In genomic region chr12:14884458-14884878, GRCh38 we compare ENCODE assay signal across 9 cellular contexts. TPM values are rescaled to one million over a fixed set of nuclear protein-coding genes. Genes with fewer than 3 reads are reported as not detected.
A peak's percentile ranks its signal among the peaks of the same experiment; 100 is the strongest.
DNase-seq lines count a peak whose midpoint lies in the region; ATAC-seq and TF ChIP-seq lines count a peak whose summit lies in the region.
"Had no signal": no experiment of that assay in that cellular context is flagged by ENCODE, and none has a peak within 500 bp of the region (broad histone marks: within the 10 kb centered on the region; RNA-seq: fewer than 3 reads in every experiment).

No MANE protein-coding gene starts in this region.

- no peaks in the 10 kb centered on the region for H3K9me3 ChIP-seq in CD8-positive, alpha-beta memory T cell (ENCODE audit: low read length)
- H3K9me3 ChIP-seq in RWPE2 (ENCODE audit: severe bottlenecking): no peaks in the 10 kb centered on the region
- H3K9me3 ChIP-seq in skeletal muscle tissue (ENCODE audit: control insufficient read depth in 3 of 3, low read length in 3 of 3): no peaks in the 10 kb centered on the region

- H3K9me3 Mint-ChIP-seq in CD8-positive, alpha-beta memory T cell: no peaks in the 10 kb centered on the region
- H3K9me3 Mint-ChIP-seq in activated naive CD4-positive, alpha-beta T cell treated with anti-CD3 and anti-CD28 coated beads, Interleukin-2, amount 10 ng/mL, durations not matched to agents 7 days and 5 days: peaks cover 3% of the 10 kb centered on the region

- H3K27me3 Mint-ChIP-seq in CD8-positive, alpha-beta memory T cell: peaks cover 15 to 34% of the 10 kb centered on the region in 2 donors
- peaks cover 41% of the 10 kb centered on the region for H3K27me3 Mint-ChIP-seq in activated naive CD4-positive, alpha-beta T cell treated with anti-CD3 and anti-CD28 coated beads, Interleukin-2, amount 10 ng/mL, durations not matched to agents 7 days and 5 days

- no peaks in the 10 kb centered on the region for H3K27me3 ChIP-seq in CD8-positive, alpha-beta memory T cell (ENCODE audit: insufficient read depth, low read length, poor library complexity, severe bottlenecking)
- H3K27me3 ChIP-seq in RWPE2 (ENCODE audit: insufficient read depth, poor library complexity, severe bottlenecking) (no peaks in the 10 kb centered on the region), skeletal muscle tissue (ENCODE audit: control insufficient read depth in 3 of 3, insufficient read depth in 3 of 3, low read length in 3 of 3) (no peaks in the 10 kb centered on the region)

- CTCF ChIA-PET in CD8-positive, alpha-beta memory T cell (lab: Charles Lee): interaction anchor here (0.7 to 1.0 kb wide), 2 partner anchors 12 to 39 kb away, joined by 3 to 5 read pairs; no protein-coding TSS in a partner anchor
- CTCF ChIA-PET in activated naive CD4-positive, alpha-beta T cell treated with anti-CD3 and anti-CD28 coated beads, Interleukin-2, amount 10 ng/mL, durations not matched to agents 7 days and 5 days (lab: Charles Lee): interaction anchor here (0.7 kb wide), 1 partner anchor 14 kb away, joined by 4 read pairs; no protein-coding TSS in a partner anchor

- H3K27ac Mint-ChIP-seq in CD8-positive, alpha-beta memory T cell: peak overlapping the region in 6 of 8 donors; percentile 15 to 81 (median 66)
- H3K27ac Mint-ChIP-seq in activated naive CD4-positive, alpha-beta T cell treated with anti-CD3 and anti-CD28 coated beads, Interleukin-2, amount 10 ng/mL, durations not matched to agents 7 days and 5 days: peak overlapping the region; percentile 71

- peak; percentile 67 to 90 (median 82) for DNase-seq in CD8-positive, alpha-beta memory T cell
- DNase-seq in HK-2 (ENCODE audit: unreplicated experiment): peak; percentile 43
- DNase-seq in RWPE2 (ENCODE audit: low spot score): no peak
- DNase-seq in activated naive CD4-positive, alpha-beta T cell treated with anti-CD3 and anti-CD28 coated beads, Interleukin-2, amount 10 ng/mL, durations not matched to agents 7 days and 5 days: peak; percentile 77
- peak; percentile 84 for DNase-seq in cardiac septum (ENCODE audit: low spot score)
- no peak for DNase-seq in epidermal melanocyte (ENCODE audit: insufficient read length, low spot score)

- H3K4me1 Mint-ChIP-seq in CD8-positive, alpha-beta memory T cell: peaks cover 32 to 39% (median 35%) of the 10 kb centered on the region in 3 donors
- peaks cover 27% of the 10 kb centered on the region for H3K4me1 Mint-ChIP-seq in activated naive CD4-positive, alpha-beta T cell treated with anti-CD3 and anti-CD28 coated beads, Interleukin-2, amount 10 ng/mL, durations not matched to agents 7 days and 5 days

- H3K36me3 ChIP-seq in CD8-positive, alpha-beta memory T cell (ENCODE audit: insufficient read depth, low read length): no peaks in the 10 kb centered on the region
- no peaks in the 10 kb centered on the region for H3K36me3 ChIP-seq in RWPE2 (ENCODE audit: low read depth)
- H3K36me3 ChIP-seq in skeletal muscle tissue (ENCODE audit: control insufficient read depth in 3 of 3, insufficient read depth in 3 of 3, low read length in 3 of 3): peaks cover 0 to 6% (median 0%) of the 10 kb centered on the region in 3 donors

- H3K9ac ChIP-seq in skeletal muscle tissue (ENCODE audit: low read depth in 1 of 3, low read length in 3 of 3): peak overlapping the region; percentile 55 to 71 (median 62)

- POLR2A ChIA-PET in CD8-positive, alpha-beta memory T cell (lab: Charles Lee): interaction anchor here (0.6 to 1.4 kb wide), 3 partner anchors 72 to 350 kb away, joined by 3 to 5 read pairs (median 4); partner anchors contain the start of genes C12orf60 and WBP11

- peak; percentile 95 for ATAC-seq in GM19455 (IDR thresholded peaks at IDR 0.05; ENCODE audit: unreplicated experiment)
- 0 out of 3 replicates have a peak, but pooled peaks have one; percentile 35 for ATAC-seq in RWPE2 (ENCODE audit: low read depth)

- H3K4me1 ChIP-seq in CD8-positive, alpha-beta memory T cell (ENCODE audit: insufficient read depth, low read length): peaks cover 28% of the 10 kb centered on the region
- H3K4me1 ChIP-seq in RWPE2 (ENCODE audit: insufficient read depth, poor library complexity, severe bottlenecking): no peaks in the 10 kb centered on the region
- peaks cover 11 to 12% (median 12%) of the 10 kb centered on the region in 3 donors for H3K4me1 ChIP-seq in skeletal muscle tissue (ENCODE audit: control insufficient read depth in 3 of 3, insufficient read depth in 3 of 3, low read length in 3 of 3)

- H3K27ac ChIP-seq in CD8-positive, alpha-beta memory T cell (ENCODE audit: low read depth, low read length): no peak overlapping the region
- H3K27ac ChIP-seq in RWPE2 (ENCODE audit: poor library complexity, severe bottlenecking): no peak overlapping the region
- H3K27ac ChIP-seq in skeletal muscle tissue (ENCODE audit: low read depth, low read length): peak overlapping the region; percentile 78

- H3K4me3 Mint-ChIP-seq in CD8-positive, alpha-beta memory T cell: peak overlapping the region; percentile 2 to 71 (median 55)
- H3K4me3 Mint-ChIP-seq in activated naive CD4-positive, alpha-beta T cell treated with anti-CD3 and anti-CD28 coated beads, Interleukin-2, amount 10 ng/mL, durations not matched to agents 7 days and 5 days: no peak overlapping the region

- TF ChIP-seq CTCF in RWPE2 (IDR thresholded peaks at IDR 0.05; ENCODE audit: poor library complexity, severe bottlenecking): no peak

- intact Hi-C loops in cardiac septum (cut with DNase I): no loop called here

- peaks cover 0 to 3% (median 0%) of the 10 kb centered on the region in 3 donors for H3K36me3 Mint-ChIP-seq in CD8-positive, alpha-beta memory T cell
- peaks cover 7% of the 10 kb centered on the region for H3K36me3 Mint-ChIP-seq in activated naive CD4-positive, alpha-beta T cell treated with anti-CD3 and anti-CD28 coated beads, Interleukin-2, amount 10 ng/mL, durations not matched to agents 7 days and 5 days

- no peak overlapping the region for H3K4me3 ChIP-seq in CD8-positive, alpha-beta memory T cell (ENCODE audit: low read length)
- H3K4me3 ChIP-seq in RWPE2 (ENCODE audit: severe bottlenecking): no peak overlapping the region
- H3K4me3 ChIP-seq in skeletal muscle tissue (ENCODE audit: low read length in 3 of 3): peak overlapping the region; percentile 7 to 78 (median 54)

RNA-seq across cellular contexts. Expression of gene MGP, which starts 1.2 kb away (rescaled TPM):
- not detected for total RNA-seq in CD8-positive, alpha-beta memory T cell
- not detected for polyA plus RNA-seq in CD8-positive, alpha-beta memory T cell
- total RNA-seq in cardiac septum (677 TPM), skeletal muscle tissue (292 TPM)

RNA-seq across cellular contexts. Expression of gene ART4, which starts 41.1 kb away (rescaled TPM):
- total RNA-seq in CD8-positive, alpha-beta memory T cell: not detected
- not detected for polyA plus RNA-seq in CD8-positive, alpha-beta memory T cell
- total RNA-seq in cardiac septum (1.9 TPM), skeletal muscle tissue (not detected)
- total RNA-seq: T-helper 1 cell treated with Interleukin-12 subunit alpha and Interleukin-12 subunit beta and Interleukin-4 antibody, amounts not matched to agents 30 ng/mL and 1 ng/mL, for 36 hours had no signal

RNA-seq across cellular contexts. Expression of gene ERP27, which starts 53.9 kb away (rescaled TPM):
- 1 to 10 TPM; 2.0 to 2.1 TPM for total RNA-seq in CD8-positive, alpha-beta memory T cell
- 5.3 TPM for polyA plus RNA-seq in CD8-positive, alpha-beta memory T cell
- 0.11 TPM for total RNA-seq in cardiac septum
- not detected for total RNA-seq in skeletal muscle tissue

Comparison
In these comparisons a context has a peak if more than half of its experiments do, and no peak if none do; other contexts are left out.
1. DNase-seq: peak in CD8-positive, alpha-beta memory T cell (5 of 5), HK-2 (single experiment), activated naive CD4-positive, alpha-beta T cell treated with anti-CD3 and anti-CD28 coated beads, Interleukin-2, amount 10 ng/mL, durations not matched to agents 7 days and 5 days (single experiment) and cardiac septum (single experiment); none in RWPE2 (single experiment) and epidermal melanocyte (single experiment).
2. H3K4me3 ChIP-seq: peak in skeletal muscle tissue (3 of 3); none in CD8-positive, alpha-beta memory T cell (single experiment) and RWPE2 (single experiment).
3. RNA of gene MGP, which starts 1.2 kb away (total RNA-seq): 677 TPM in cardiac septum (single experiment) and 292 TPM in skeletal muscle tissue (single experiment); not detected in CD8-positive, alpha-beta memory T cell; every median in the first group is over 100 times any median in the second.